ENCODE assay signal across 22 cellular contexts in the genomic region with DNA sequence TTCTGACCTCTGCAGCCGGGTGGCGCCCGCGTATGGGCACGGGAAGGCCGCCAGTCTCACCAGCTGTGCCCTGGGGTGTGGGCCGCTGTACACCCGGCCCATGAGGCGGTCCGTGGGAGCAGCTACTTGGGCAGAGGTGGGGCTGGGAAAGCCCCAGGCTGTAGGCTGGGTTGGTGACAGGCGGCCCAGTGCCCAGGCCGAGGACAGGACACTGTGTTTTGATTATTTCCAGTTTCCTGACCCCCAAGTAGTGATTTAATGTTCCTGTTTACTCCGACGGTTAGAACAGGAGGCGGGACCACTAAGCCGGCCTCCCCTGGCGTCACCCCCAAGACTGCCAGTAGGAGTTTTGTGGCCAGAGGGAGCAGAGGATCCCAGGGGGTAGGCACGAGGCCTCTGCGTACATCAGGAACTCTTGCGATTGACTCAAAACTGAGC. TPM values are rescaled to one million over a fixed set of nuclear protein-coding genes. Genes with fewer than 3 reads are reported as not detected.
DNase-seq lines count a peak whose midpoint lies in the region; ATAC-seq and TF ChIP-seq lines count a peak whose summit lies in the region.
"Had no signal": no experiment of that assay in that cellular context is flagged by ENCODE, and none has a peak within 500 bp of the region (broad histone marks: within the 10 kb centered on the region; RNA-seq: fewer than 3 reads in every experiment).

No MANE protein-coding gene starts in this region.

- no peaks in the 10 kb centered on the region for H3K27me3 ChIP-seq in colonic mucosa
- H3K27me3 ChIP-seq in right cardiac atrium (ENCODE audit: control insufficient read depth, insufficient read depth): no peaks in the 10 kb centered on the region
- no peaks in the 10 kb centered on the region for H3K27me3 ChIP-seq in upper lobe of right lung
- H3K27me3 ChIP-seq: cardiac muscle cell had no signal

- H3K36me3 ChIP-seq in colonic mucosa (no peaks in the 10 kb centered on the region), upper lobe of right lung (no peaks in the 10 kb centered on the region)
- H3K36me3 ChIP-seq: cardiac muscle cell had no signal

- H3K9me3 ChIP-seq in colonic mucosa (no peaks in the 10 kb centered on the region), right cardiac atrium (ENCODE audit: control insufficient read depth, low read length) (no peaks in the 10 kb centered on the region), upper lobe of right lung (no peaks in the 10 kb centered on the region)

- ATAC-seq in right cardiac atrium: peak; percentile 54 to 80
- peak; percentile 64 for ATAC-seq in upper lobe of right lung
- ATAC-seq: activated CD4-positive, CD25-positive, alpha-beta regulatory T cell treated with anti-CD3 and anti-CD28 coated beads, Interleukin-2, amount 50 U/mL, for 24 hours; activated naive CD8-positive, alpha-beta T cell treated with anti-CD3 and anti-CD28 coated beads, Interleukin-2, amount 50 U/mL, for 24 hours; GM12878; K562 had no signal

- DNase-seq in colonic mucosa (peak; percentile 28), right cardiac atrium (peak in 2 of 3 donors; percentile 66 to 89), posterior vena cava (ENCODE audit: low spot score) (peak; percentile 88), upper lobe of right lung (peak; percentile 71), putamen (ENCODE audit: low spot score) (no peak), GM19238 (ENCODE audit: insufficient read length, low spot score) (no peak), kidney tubule cell (ENCODE audit: low spot score) (no peak)
- DNase-seq: activated naive CD8-positive, alpha-beta T cell treated with anti-CD3 and anti-CD28 coated beads, Interleukin-2, amount 50 U/mL, for 24 hours; effector CD4-positive, alpha-beta T cell; GDM1; GOT3; NCI-H1048; NCI-H2029 treated with DMSO at 0.1 percent for 48 hours; NCI-H524; SIG-M5 had no signal

- WGBS in right cardiac atrium: 59% methylated on average over 20 of the region's 20 CpGs

- intact Hi-C loops in colonic mucosa (cut with DNase I) (no loop called here), right cardiac atrium (cut with DNase I) (no loop called here), posterior vena cava (cut with DNase I) (no loop called here), upper lobe of right lung (cut with DNase I) (no loop called here)

- H3K9ac ChIP-seq in colonic mucosa (ENCODE audit: low read depth in 2 of 2, low read length in 2 of 2): no peak overlapping the region

- H3K27ac ChIP-seq in colonic mucosa (no peak overlapping the region), right cardiac atrium (ENCODE audit: low read length) (peak overlapping the region; percentile 74), upper lobe of right lung (peak overlapping the region; percentile 73)
- H3K27ac ChIP-seq: cardiac muscle cell had no signal

- no peak for TF ChIP-seq CTCF in colonic mucosa (IDR thresholded peaks at IDR 0.05)
- TF ChIP-seq CTCF in upper lobe of right lung (IDR thresholded peaks at IDR 0.05): no peak

- no peaks in the 10 kb centered on the region for H3K4me1 ChIP-seq in colonic mucosa
- peaks cover 7% of the 10 kb centered on the region for H3K4me1 ChIP-seq in right cardiac atrium (ENCODE audit: control insufficient read depth, insufficient read depth, low read length)
- H3K4me1 ChIP-seq in upper lobe of right lung: peaks cover 30% of the 10 kb centered on the region

- H3K4me3 ChIP-seq in colonic mucosa: no peak overlapping the region
- no peak overlapping the region for H3K4me3 ChIP-seq in right cardiac atrium (ENCODE audit: low read length)
- H3K4me3 ChIP-seq in upper lobe of right lung: no peak overlapping the region
- H3K4me3 ChIP-seq: cardiac muscle cell, GM12878, K562, lung had no signal

RNA-seq across cellular contexts. Expression of a gene that starts 42.7 kb away (rescaled TPM):
- under 1 TPM; 0.16 to 0.35 TPM for total RNA-seq in colonic mucosa
- under 1 TPM in 1 of 4 donors, not detected in 3; 0.17 TPM for total RNA-seq in right cardiac atrium
- 0.34 TPM for polyA plus RNA-seq in right cardiac atrium
- total RNA-seq in posterior vena cava: 1 to 10 TPM; 6.1 to 6.2 TPM
- 0.67 TPM for total RNA-seq in upper lobe of right lung
- total RNA-seq: activated T-helper 2 cell treated with anti-CD3 and anti-CD28 coated beads, Interferon-gamma antibody, Interleukin-2, Interleukin-4, amounts not matched to agents 10 μg/mL and 5 μg/mL and 100 μg/mL, durations not matched to agents 14 hours and 24 hours and 36 hours; GM12878; K562; T-helper 2 cell treated with Interferon-gamma antibody and Interleukin-4, amounts not matched to agents 100 ng/mL and 5 ng/mL, for 36 hours had no signal
- polyA plus RNA-seq: cardiac muscle cell, GM12878, K562 had no signal

Comparison
In these comparisons a context has a peak if more than half of its experiments do, and no peak if none do; other contexts are left out.
1. DNase-seq: peak in colonic mucosa (single experiment), right cardiac atrium (2 of 3), posterior vena cava (single experiment) and upper lobe of right lung (single experiment); none in putamen (single experiment), GM19238 (single experiment) and kidney tubule cell (single experiment).